10 cellular contexts compared by ENCODE assay signal in genomic region chr1:57922130-57922529, GRCh38.
"Had no signal": no experiment of that assay in that cellular context is flagged by ENCODE, and none has a peak within 500 bp of the region (broad histone marks: within the 10 kb centered on the region; RNA-seq: fewer than 3 reads in every experiment).

No MANE protein-coding gene starts in this region.

- H3K4me3 Mint-ChIP-seq: HFFc6, IgD-negative memory B cell had no signal

- FAIRE-seq: HepG2 had no signal

- H3K4me3 ChIP-seq: GM23248, HAP-1 had no signal

- H3K9ac ChIP-seq: GM23248 had no signal

- DNase-seq: GM23248, GOT3, H7, HFFc6, KG1 had no signal

- H3K27ac Mint-ChIP-seq: HFFc6, IgD-negative memory B cell had no signal

- H2AFZ ChIP-seq: GM23248 had no signal

- H3K4me1 ChIP-seq: HAP-1 had no signal

- H3K27ac ChIP-seq: GM23248, HL-60 had no signal

- H3K36me3 ChIP-seq: HAP-1 had no signal

- H3K9me3 ChIP-seq: HAP-1 had no signal

- ATAC-seq: HCT116, HepG2 had no signal
